1 cellular context compared by ENCODE assay signal in the genomic region with DNA sequence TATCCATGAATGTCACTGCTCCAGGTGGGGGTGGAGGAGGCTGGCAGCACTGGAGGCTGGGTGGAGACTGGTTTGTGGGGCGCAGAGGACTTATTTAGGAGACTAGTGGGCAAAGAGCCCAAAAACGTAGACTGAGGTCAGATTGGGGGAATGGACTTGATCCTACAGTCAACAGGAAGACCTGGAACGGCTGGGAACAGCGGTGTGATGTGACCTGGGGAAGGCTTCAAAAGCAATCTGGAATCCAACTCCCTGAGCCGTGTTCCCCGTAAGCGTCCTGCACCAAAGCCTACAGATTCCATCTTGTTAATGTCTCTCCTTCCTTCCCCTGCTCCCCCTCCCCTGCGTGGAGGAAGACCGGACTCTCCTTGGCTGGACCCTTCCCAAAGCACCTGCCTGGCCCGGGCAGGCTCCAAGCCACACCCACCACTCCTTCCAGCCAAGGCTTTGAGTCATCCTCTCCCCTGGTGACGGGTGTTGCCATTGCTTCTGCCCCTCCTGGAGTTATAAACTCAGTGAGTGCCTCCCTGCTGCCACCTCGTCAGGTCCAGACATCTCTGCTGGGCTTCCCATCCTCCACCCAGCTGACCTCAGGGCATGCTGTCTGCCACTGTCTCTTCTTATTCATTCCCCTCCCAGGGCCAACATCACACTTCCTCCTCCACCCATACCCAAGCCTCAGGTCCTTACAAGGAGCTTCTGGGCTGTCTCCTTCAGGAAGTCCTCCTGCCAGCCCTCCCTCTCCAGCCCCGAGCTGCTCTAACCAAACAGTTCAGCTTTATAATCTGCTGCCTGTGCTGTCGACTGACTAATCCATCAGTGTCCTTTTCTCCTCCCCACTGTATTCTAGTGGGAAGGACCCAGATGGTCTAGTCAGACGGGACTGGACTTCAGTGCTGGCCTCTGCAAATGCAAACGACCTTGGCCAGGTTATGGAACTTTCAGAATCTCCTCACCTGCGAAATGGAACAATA.
TF ChIP-seq lines count a peak whose summit lies in the region.

No MANE protein-coding gene starts in this region.

TF ChIP-seq in HEK293, 187 proteins besides CTCF, POLR2A, EP300 and RAD21 (continued from another document and continues in another):
- TF ChIP-seq, protein P1, sequence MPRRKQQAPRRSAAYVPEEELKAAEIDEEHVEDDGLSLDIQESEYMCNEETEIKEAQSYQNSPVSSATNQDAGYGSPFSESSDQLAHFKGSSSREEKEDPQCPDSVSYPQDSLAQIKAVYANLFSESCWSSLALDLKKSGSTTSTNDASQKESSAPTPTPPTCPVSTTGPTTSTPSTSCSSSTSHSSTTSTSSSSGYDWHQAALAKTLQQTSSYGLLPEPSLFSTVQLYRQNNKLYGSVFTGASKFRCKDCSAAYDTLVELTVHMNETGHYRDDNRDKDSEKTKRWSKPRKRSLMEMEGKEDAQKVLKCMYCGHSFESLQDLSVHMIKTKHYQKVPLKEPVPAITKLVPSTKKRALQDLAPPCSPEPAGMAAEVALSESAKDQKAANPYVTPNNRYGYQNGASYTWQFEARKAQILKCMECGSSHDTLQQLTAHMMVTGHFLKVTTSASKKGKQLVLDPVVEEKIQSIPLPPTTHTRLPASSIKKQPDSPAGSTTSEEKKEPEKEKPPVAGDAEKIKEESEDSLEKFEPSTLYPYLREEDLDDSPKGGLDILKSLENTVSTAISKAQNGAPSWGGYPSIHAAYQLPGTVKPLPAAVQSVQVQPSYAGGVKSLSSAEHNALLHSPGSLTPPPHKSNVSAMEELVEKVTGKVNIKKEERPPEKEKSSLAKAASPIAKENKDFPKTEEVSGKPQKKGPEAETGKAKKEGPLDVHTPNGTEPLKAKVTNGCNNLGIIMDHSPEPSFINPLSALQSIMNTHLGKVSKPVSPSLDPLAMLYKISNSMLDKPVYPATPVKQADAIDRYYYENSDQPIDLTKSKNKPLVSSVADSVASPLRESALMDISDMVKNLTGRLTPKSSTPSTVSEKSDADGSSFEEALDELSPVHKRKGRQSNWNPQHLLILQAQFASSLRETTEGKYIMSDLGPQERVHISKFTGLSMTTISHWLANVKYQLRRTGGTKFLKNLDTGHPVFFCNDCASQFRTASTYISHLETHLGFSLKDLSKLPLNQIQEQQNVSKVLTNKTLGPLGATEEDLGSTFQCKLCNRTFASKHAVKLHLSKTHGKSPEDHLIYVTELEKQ (tag by site-specific recombination; IDR thresholded peaks at IDR 0.05; ENCODE audit: borderline replicate concordance): peak; percentile 7; the same call in 1 of the 2 replicates
- TF ChIP-seq YY2 (tag by site-specific recombination; IDR thresholded peaks at IDR 0.05): no peak
- TF ChIP-seq SP7 (tag by site-specific recombination; IDR thresholded peaks at IDR 0.05): peak; percentile 66
- no peak for TF ChIP-seq ZBTB21 (tag by site-specific recombination; IDR thresholded peaks at IDR 0.05)
- no peak for TF ChIP-seq OVOL3 (tag by site-specific recombination; IDR thresholded peaks at IDR 0.05)
- TF ChIP-seq ZNF324 (tag by site-specific recombination; IDR thresholded peaks at IDR 0.05): no peak
- peak; percentile 46; the same call in 1 of the 2 replicates for TF ChIP-seq ZNF660 (tag by site-specific recombination; IDR thresholded peaks at IDR 0.05)
- TF ChIP-seq ZNF677 (tag by site-specific recombination; IDR thresholded peaks at IDR 0.05): no peak
- TF ChIP-seq, protein P2, sequence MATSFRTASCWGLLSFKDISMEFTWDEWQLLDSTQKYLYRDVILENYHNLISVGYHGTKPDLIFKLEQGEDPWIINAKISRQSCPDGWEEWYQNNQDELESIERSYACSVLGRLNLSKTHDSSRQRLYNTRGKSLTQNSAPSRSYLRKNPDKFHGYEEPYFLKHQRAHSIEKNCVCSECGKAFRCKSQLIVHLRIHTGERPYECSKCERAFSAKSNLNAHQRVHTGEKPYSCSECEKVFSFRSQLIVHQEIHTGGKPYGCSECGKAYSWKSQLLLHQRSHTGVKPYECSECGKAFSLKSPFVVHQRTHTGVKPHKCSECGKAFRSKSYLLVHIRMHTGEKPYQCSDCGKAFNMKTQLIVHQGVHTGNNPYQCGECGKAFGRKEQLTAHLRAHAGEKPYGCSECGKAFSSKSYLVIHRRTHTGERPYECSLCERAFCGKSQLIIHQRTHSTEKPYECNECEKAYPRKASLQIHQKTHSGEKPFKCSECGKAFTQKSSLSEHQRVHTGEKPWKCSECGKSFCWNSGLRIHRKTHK (tag by site-specific recombination; IDR thresholded peaks at IDR 0.05): no peak
- no peak for TF ChIP-seq ZNF843 (tag by site-specific recombination; IDR thresholded peaks at IDR 0.05)
- no peak for TF ChIP-seq ZNF404 (tag by site-specific recombination; IDR thresholded peaks at IDR 0.05)
- no peak for TF ChIP-seq ZNF155 (tag by site-specific recombination; IDR thresholded peaks at IDR 0.05)
- TF ChIP-seq ZNF830 (tag by site-specific recombination; IDR thresholded peaks at IDR 0.05; ENCODE audit: low read depth): no peak
- TF ChIP-seq KLF7 (tag by site-specific recombination; IDR thresholded peaks at IDR 0.05; ENCODE audit: borderline replicate concordance): 0 out of 2 replicates have a peak, but pooled peaks have one; percentile 53
- peak; percentile 29; the same call in 1 of the 2 replicates for TF ChIP-seq ZBTB10 (tag by site-specific recombination; IDR thresholded peaks at IDR 0.05)
- TF ChIP-seq ELK4 (IDR thresholded peaks at IDR 0.05; ENCODE audit: borderline replicate concordance, low read depth, low read length): no peak
- no peak for TF ChIP-seq ZNF175 (tag by site-specific recombination; IDR thresholded peaks at IDR 0.05)
- TF ChIP-seq, protein P3, sequence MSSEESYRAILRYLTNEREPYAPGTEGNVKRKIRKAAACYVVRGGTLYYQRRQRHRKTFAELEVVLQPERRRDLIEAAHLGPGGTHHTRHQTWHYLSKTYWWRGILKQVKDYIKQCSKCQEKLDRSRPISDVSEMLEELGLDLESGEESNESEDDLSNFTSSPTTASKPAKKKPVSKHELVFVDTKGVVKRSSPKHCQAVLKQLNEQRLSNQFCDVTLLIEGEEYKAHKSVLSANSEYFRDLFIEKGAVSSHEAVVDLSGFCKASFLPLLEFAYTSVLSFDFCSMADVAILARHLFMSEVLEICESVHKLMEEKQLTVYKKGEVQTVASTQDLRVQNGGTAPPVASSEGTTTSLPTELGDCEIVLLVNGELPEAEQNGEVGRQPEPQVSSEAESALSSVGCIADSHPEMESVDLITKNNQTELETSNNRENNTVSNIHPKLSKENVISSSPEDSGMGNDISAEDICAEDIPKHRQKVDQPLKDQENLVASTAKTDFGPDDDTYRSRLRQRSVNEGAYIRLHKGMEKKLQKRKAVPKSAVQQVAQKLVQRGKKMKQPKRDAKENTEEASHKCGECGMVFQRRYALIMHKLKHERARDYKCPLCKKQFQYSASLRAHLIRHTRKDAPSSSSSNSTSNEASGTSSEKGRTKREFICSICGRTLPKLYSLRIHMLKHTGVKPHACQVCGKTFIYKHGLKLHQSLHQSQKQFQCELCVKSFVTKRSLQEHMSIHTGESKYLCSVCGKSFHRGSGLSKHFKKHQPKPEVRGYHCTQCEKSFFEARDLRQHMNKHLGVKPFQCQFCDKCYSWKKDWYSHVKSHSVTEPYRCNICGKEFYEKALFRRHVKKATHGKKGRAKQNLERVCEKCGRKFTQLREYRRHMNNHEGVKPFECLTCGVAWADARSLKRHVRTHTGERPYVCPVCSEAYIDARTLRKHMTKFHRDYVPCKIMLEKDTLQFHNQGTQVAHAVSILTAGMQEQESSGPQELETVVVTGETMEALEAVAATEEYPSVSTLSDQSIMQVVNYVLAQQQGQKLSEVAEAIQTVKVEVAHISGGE (tag by site-specific recombination; conservative IDR thresholded peaks at IDR 0.05; ENCODE audit: low read depth): peak; percentile 57
- TF ChIP-seq WT1 (tag by site-specific recombination; IDR thresholded peaks at IDR 0.05): peak; percentile 93
- no peak; the same call in 1 of the 2 replicates for TF ChIP-seq TRIM28 (IDR thresholded peaks at IDR 0.05; ENCODE audit: borderline replicate concordance, low read length)
- no peak for TF ChIP-seq ZNF701 (tag by site-specific recombination; IDR thresholded peaks at IDR 0.05)
- no peak for TF ChIP-seq REPIN1 (tag by site-specific recombination; IDR thresholded peaks at IDR 0.05; ENCODE audit: low read depth)
- TF ChIP-seq ZEB2 (tag by site-specific recombination; IDR thresholded peaks at IDR 0.05): peak; percentile 49; the same call in 1 of the 2 replicates
- 0 out of 2 replicates have a peak, but pooled peaks have one; percentile 22 for TF ChIP-seq ZSCAN5A (tag by site-specific recombination; IDR thresholded peaks at IDR 0.05)
- TF ChIP-seq, protein P4, sequence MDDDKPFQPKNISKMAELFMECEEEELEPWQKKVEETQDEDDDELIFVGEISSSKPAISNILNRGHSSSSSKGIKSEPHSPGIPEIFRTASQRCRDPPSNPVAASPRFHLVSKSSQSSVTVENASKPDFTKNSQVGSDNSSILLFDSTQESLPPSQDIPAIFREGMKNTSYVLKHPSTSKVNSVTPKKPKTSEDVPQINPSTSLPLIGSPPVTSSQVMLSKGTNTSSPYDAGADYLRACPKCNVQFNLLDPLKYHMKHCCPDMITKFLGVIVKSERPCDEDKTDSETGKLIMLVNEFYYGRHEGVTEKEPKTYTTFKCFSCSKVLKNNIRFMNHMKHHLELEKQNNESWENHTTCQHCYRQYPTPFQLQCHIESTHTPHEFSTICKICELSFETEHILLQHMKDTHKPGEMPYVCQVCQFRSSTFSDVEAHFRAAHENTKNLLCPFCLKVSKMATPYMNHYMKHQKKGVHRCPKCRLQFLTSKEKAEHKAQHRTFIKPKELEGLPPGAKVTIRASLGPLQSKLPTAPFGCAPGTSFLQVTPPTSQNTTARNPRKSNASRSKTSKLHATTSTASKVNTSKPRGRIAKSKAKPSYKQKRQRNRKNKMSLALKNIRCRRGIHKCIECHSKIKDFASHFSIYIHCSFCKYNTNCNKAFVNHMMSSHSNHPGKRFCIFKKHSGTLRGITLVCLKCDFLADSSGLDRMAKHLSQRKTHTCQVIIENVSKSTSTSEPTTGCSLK (tag by site-specific recombination; IDR thresholded peaks at IDR 0.05): no peak
- TF ChIP-seq ZNF354C (tag by site-specific recombination; IDR thresholded peaks at IDR 0.05; ENCODE audit: borderline replicate concordance, low read depth): no peak
- TF ChIP-seq, protein P5, sequence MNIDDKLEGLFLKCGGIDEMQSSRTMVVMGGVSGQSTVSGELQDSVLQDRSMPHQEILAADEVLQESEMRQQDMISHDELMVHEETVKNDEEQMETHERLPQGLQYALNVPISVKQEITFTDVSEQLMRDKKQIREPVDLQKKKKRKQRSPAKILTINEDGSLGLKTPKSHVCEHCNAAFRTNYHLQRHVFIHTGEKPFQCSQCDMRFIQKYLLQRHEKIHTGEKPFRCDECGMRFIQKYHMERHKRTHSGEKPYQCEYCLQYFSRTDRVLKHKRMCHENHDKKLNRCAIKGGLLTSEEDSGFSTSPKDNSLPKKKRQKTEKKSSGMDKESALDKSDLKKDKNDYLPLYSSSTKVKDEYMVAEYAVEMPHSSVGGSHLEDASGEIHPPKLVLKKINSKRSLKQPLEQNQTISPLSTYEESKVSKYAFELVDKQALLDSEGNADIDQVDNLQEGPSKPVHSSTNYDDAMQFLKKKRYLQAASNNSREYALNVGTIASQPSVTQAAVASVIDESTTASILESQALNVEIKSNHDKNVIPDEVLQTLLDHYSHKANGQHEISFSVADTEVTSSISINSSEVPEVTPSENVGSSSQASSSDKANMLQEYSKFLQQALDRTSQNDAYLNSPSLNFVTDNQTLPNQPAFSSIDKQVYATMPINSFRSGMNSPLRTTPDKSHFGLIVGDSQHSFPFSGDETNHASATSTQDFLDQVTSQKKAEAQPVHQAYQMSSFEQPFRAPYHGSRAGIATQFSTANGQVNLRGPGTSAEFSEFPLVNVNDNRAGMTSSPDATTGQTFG (tag by site-specific recombination; IDR thresholded peaks at IDR 0.05; ENCODE audit: borderline replicate concordance): no peak
- peak; percentile 85 for TF ChIP-seq ZNF341 (tag by site-specific recombination; IDR thresholded peaks at IDR 0.05; ENCODE audit: low read depth)
- TF ChIP-seq IKZF3 (tag by site-specific recombination; IDR thresholded peaks at IDR 0.05): 0 out of 2 replicates have a peak, but pooled peaks have one; percentile 37
